Comparison of ENCODE assay signal across 22 cellular contexts in the genomic region with DNA sequence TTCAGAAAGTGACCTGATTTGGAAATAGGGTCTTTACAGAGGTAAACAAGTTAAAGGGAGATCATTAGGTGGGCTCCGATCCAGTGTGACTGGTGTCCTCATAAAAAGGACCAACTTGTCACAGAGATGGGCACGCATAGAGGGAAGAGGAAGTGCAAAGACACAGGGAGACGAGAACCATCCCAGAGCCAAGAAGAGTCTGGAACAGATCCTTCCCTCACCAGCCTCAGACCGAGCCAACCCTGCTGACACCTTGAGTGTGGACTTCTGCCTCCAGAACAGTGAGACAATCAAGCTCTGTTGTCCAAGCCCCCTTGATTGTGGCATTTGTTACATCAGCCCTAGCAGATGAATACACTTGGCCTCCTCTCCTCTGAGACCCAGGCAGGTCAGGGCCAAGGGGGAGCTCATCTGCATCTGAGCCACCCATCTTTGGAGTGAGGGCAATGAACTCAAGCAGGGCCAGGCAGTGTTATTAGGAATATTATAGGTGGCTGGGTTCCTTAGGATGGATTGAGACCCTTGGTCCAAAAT. TPM values are rescaled to one million over a fixed set of nuclear protein-coding genes. Genes with fewer than 3 reads are reported as not detected.
"Had no signal": no experiment of that assay in that cellular context is flagged by ENCODE, and none has a peak within 500 bp of the region (broad histone marks: within the 10 kb centered on the region; RNA-seq: fewer than 3 reads in every experiment).

No MANE protein-coding gene starts in this region.

- H3K4me3 ChIP-seq: MG63 had no signal

- H3K4me2 ChIP-seq: SK-N-SH had no signal

- H3K27me3 ChIP-seq: MG63 had no signal

- H3K9ac ChIP-seq: SK-N-SH had no signal

- H3K36me3 ChIP-seq: MG63 had no signal

- H3K9me3 ChIP-seq: MG63, SK-N-SH had no signal

- DNase-seq: Karpas-422, KG1, MG63, NCI-H1092, NCI-H1105 treated with DMSO at 0.1 percent for 48 hours, NCI-H1417 treated with DMSO at 0.1 percent for 48 hours, NCI-H146, NCI-H1694 treated with DMSO at 0.1 percent for 48 hours, NCI-H1930, NCI-H2081, NCI-H2107, NCI-H2227 treated with DMSO at 0.1 percent for 48 hours, NCI-H524, NCI-H526 treated with DMSO at 0.1 percent for 48 hours, NCI-H748 treated with DMSO at 0.1 percent for 48 hours, Right ventricle myocardium superior, RPMI8226, SIG-M5, SK-N-SH, SW 1271 had no signal

- FAIRE-seq: RCC 7860 had no signal

RNA-seq across cellular contexts. Expression of a gene that starts 22.2 kb away (rescaled TPM):
- total RNA-seq: NCI-H460 had no signal
